8 cellular contexts compared by ENCODE assay signal in the genomic region with DNA sequence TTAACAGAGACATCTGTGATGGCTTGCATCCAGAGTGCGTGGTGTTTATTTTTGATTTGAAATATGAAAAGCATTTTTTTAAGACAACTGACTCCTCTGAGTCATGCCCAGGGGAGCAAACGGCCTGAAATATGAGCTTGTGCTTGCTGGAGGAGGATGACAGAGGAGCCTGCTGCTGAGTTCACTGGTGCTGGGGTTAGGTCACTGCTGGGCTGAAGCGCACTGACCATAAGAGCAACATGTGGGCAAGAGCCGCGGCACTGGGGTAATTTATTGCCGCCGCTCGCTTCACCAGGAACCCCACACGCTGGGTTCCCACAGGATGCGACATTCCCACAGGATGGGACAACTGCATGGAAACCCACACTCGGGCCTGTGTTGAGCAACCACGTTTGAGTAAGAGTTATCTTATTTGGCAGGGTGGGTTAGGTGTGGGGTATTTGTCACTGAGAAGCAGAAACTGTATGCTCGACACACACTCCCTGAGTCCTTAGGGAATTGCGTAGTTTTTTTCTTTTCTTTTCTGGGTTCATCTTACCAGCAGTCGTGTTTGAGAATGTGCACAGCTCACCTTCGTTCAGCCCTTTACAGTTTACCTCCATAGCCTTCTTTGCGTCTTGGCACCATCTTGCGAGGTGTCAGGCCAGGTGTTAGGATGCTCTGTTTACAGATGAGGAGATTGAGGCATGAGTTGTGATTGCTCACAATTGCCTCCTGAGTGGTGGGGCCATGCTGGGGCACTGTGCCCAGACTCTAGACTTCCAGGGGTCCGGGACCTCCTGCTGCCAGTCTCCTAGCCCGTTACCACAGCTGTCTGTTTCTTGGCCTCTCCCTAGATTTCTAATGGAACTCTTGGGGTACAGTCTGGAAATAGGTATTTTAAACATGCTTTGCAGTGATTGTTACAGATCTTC.
DNase-seq lines count a peak whose midpoint lies in the region; ATAC-seq and TF ChIP-seq lines count a peak whose summit lies in the region.

No MANE protein-coding gene starts in this region.

- no peaks in the 10 kb centered on the region for H4K20me1 ChIP-seq in OCI-LY7 (ENCODE audit: insufficient read depth, low read length)

- no peak for TF ChIP-seq CTCF in heart right ventricle (IDR thresholded peaks at IDR 0.05)
- no peak for TF ChIP-seq CTCF in OCI-LY7 (conservative IDR thresholded peaks at IDR 0.05; ENCODE audit: low read length)

- H3K4me3 Mint-ChIP-seq in activated CD4-positive, alpha-beta T cell treated with anti-CD3 and anti-CD28 coated beads for 36 hours, result no peak overlapping the region
- H3K4me3 Mint-ChIP-seq in activated CD4-positive, alpha-beta memory T cell treated with anti-CD3 and anti-CD28 coated beads for 36 hours, result no peak overlapping the region

- H3K4me3 ChIP-seq in heart right ventricle (peak overlapping the region in 4 of 10 donors; percentile 12 to 26 (median 18)), skin epidermis (no peak overlapping the region), OCI-LY7 (ENCODE audit: low read depth, low read length, poor library complexity, severe bottlenecking) (no peak overlapping the region)

- no peak overlapping the region for H3K4me2 ChIP-seq in OCI-LY7 (ENCODE audit: low read length)

- no peaks in the 10 kb centered on the region for H3K27me3 ChIP-seq in heart right ventricle

- H3K36me3 ChIP-seq in heart right ventricle (peaks cover 0 to 7% (median 0%) of the 10 kb centered on the region in 9 donors), OCI-LY7 (ENCODE audit: insufficient read depth, low read length) (peaks cover 8% of the 10 kb centered on the region; the same call in 1 of the 2 replicates)

- H3K27ac ChIP-seq in heart right ventricle, result peak overlapping the region; percentile 62 to 86 (median 79)
- H3K27ac ChIP-seq in skin epidermis, result peak overlapping the region in 18 of 21 experiments; percentile 2 to 93 (median 61)
- no peak overlapping the region for H3K27ac ChIP-seq in OCI-LY7 (ENCODE audit: low read depth, low read length, poor library complexity, severe bottlenecking)

- 51 to 66% methylated on average over 20 of the region's 20 CpGs for WGBS in heart right ventricle, 2 donors

- no peaks in the 10 kb centered on the region for H3K9me2 ChIP-seq in OCI-LY7 (ENCODE audit: insufficient read depth, low read length)

- BruUV-seq in OCI-LY7 (replicated peaks; lab: Mats Ljungman, UMichigan), result no TSS peak

- H3K27me3 Mint-ChIP-seq in activated CD4-positive, alpha-beta T cell treated with anti-CD3 and anti-CD28 coated beads for 36 hours, result no peaks in the 10 kb centered on the region
- no peaks in the 10 kb centered on the region for H3K27me3 Mint-ChIP-seq in activated CD4-positive, alpha-beta memory T cell treated with anti-CD3 and anti-CD28 coated beads for 36 hours

- intact Hi-C loops in activated CD4-positive, alpha-beta T cell treated with anti-CD3 and anti-CD28 coated beads for 36 hours (cut with DNase I, micrococcal nuclease), result no loop called here
- intact Hi-C loops in activated CD4-positive, alpha-beta memory T cell treated with anti-CD3 and anti-CD28 coated beads for 36 hours (cut with micrococcal nuclease), result no loop called here
- intact Hi-C loops in heart right ventricle (cut with DNase I) (no loop called here), OCI-LY7 (cut with micrococcal nuclease; ENCODE audit: unreplicated experiment) (no loop called here)

- H3K9me3 Mint-ChIP-seq in activated CD4-positive, alpha-beta T cell treated with anti-CD3 and anti-CD28 coated beads for 36 hours (ENCODE audit: low read depth), result no peaks in the 10 kb centered on the region
- H3K9me3 Mint-ChIP-seq in activated CD4-positive, alpha-beta memory T cell treated with anti-CD3 and anti-CD28 coated beads for 36 hours, result no peaks in the 10 kb centered on the region

- no peak for DNase-seq in activated CD4-positive, alpha-beta T cell treated with anti-CD3 and anti-CD28 coated beads for 36 hours
- no peak for DNase-seq in activated CD4-positive, alpha-beta T cell treated with anti-CD3 and anti-CD28 coated beads, Interleukin-2, amount 50 U/mL, for 48 hours
- no peak for DNase-seq in activated CD4-positive, alpha-beta memory T cell treated with anti-CD3 and anti-CD28 coated beads for 36 hours
- DNase-seq in heart right ventricle (peak; percentile 52 to 84), OCI-LY7 (ENCODE audit: low spot score) (no peak)
- no peak for DNase-seq in stimulated activated naive CD8-positive, alpha-beta T cell treated with anti-CD3 and anti-CD28 coated beads, Interleukin-15, Interleukin-2, amounts not matched to agents 100 U/mL and 50 U/mL, for 24 hours

- CTCF ChIA-PET in activated CD4-positive, alpha-beta T cell treated with anti-CD3 and anti-CD28 coated beads for 36 hours (lab: Charles Lee), result no interaction called here
- CTCF ChIA-PET in activated CD4-positive, alpha-beta memory T cell treated with anti-CD3 and anti-CD28 coated beads for 36 hours (lab: Charles Lee), result interaction anchor here (1.0 to 1.1 kb wide), 3 partner anchors 8 to 20 kb away, joined by 3 to 4 read pairs (median 3); no protein-coding TSS in a partner anchor
- CTCF ChIA-PET in OCI-LY7 (lab: Charles Lee; ENCODE audit: unreplicated experiment), result no interaction called here

- H3K9me3 ChIP-seq in heart right ventricle (no peaks in the 10 kb centered on the region), OCI-LY7 (ENCODE audit: low read length) (no peaks in the 10 kb centered on the region)

- H2AFZ ChIP-seq in OCI-LY7 (ENCODE audit: low read length), result no peak overlapping the region

- POLR2A ChIA-PET in activated CD4-positive, alpha-beta T cell treated with anti-CD3 and anti-CD28 coated beads for 36 hours (lab: Charles Lee), result no interaction called here
- POLR2A ChIA-PET in activated CD4-positive, alpha-beta memory T cell treated with anti-CD3 and anti-CD28 coated beads for 36 hours (lab: Charles Lee), result interaction anchor here (1.1 to 4.9 kb wide), 3 partner anchors 23 to 60 kb away, joined by 3 to 25 read pairs (median 3); partner anchors contain the start of gene SMAD3
- POLR2A ChIA-PET in OCI-LY7 (lab: Charles Lee), result no interaction called here

- H3K36me3 Mint-ChIP-seq in activated CD4-positive, alpha-beta T cell treated with anti-CD3 and anti-CD28 coated beads for 36 hours (ENCODE audit: low read depth), result peaks cover 22% of the 10 kb centered on the region
- peaks cover 6% of the 10 kb centered on the region for H3K36me3 Mint-ChIP-seq in activated CD4-positive, alpha-beta memory T cell treated with anti-CD3 and anti-CD28 coated beads for 36 hours

- H3K4me1 ChIP-seq in heart right ventricle (peaks cover 13 to 90% (median 63%) of the 10 kb centered on the region in 9 donors), OCI-LY7 (ENCODE audit: insufficient read depth, low read length, poor library complexity, severe bottlenecking) (peaks cover 18% of the 10 kb centered on the region)

- ATAC-seq in activated CD4-positive, alpha-beta T cell treated with anti-CD3 and anti-CD28 coated beads for 36 hours, result no peak
- ATAC-seq in heart right ventricle (peak; percentile 68 to 82 (median 76)), GM18873 (IDR thresholded peaks at IDR 0.05; ENCODE audit: low FRiP score, unreplicated experiment) (no peak)
- no peak for ATAC-seq in stimulated activated naive CD8-positive, alpha-beta T cell treated with anti-CD3 and anti-CD28 coated beads, Interleukin-15, Interleukin-2, amounts not matched to agents 100 U/mL and 50 U/mL, for 24 hours

- H3K27ac Mint-ChIP-seq in activated CD4-positive, alpha-beta T cell treated with anti-CD3 and anti-CD28 coated beads for 36 hours, result peak overlapping the region; percentile 72
- H3K27ac Mint-ChIP-seq in activated CD4-positive, alpha-beta memory T cell treated with anti-CD3 and anti-CD28 coated beads for 36 hours, result peak overlapping the region; percentile 68

- H3K4me1 Mint-ChIP-seq in activated CD4-positive, alpha-beta T cell treated with anti-CD3 and anti-CD28 coated beads for 36 hours, result peaks cover 70% of the 10 kb centered on the region
- H3K4me1 Mint-ChIP-seq in activated CD4-positive, alpha-beta memory T cell treated with anti-CD3 and anti-CD28 coated beads for 36 hours (ENCODE audit: low read depth), result peaks cover 82% of the 10 kb centered on the region

- peaks cover 18% of the 10 kb centered on the region; the same call in 1 of the 2 replicates for H3K79me2 ChIP-seq in OCI-LY7 (ENCODE audit: insufficient read depth, low read depth, low read length)

Comparison
In these comparisons a context has a peak if more than half of its experiments do, and no peak if none do; other contexts are left out.
1. ATAC-seq: peak in heart right ventricle (8 of 8); none in activated CD4-positive, alpha-beta T cell treated with anti-CD3 and anti-CD28 coated beads for 36 hours (single experiment), GM18873 (single experiment) and stimulated activated naive CD8-positive, alpha-beta T cell treated with anti-CD3 and anti-CD28 coated beads, Interleukin-15, Interleukin-2, amounts not matched to agents 100 U/mL and 50 U/mL, for 24 hours (single experiment).
2. DNase-seq: peak in heart right ventricle (2 of 2); none in activated CD4-positive, alpha-beta T cell treated with anti-CD3 and anti-CD28 coated beads for 36 hours (single experiment), activated CD4-positive, alpha-beta T cell treated with anti-CD3 and anti-CD28 coated beads, Interleukin-2, amount 50 U/mL, for 48 hours (0 of 2), activated CD4-positive, alpha-beta memory T cell treated with anti-CD3 and anti-CD28 coated beads for 36 hours (single experiment), OCI-LY7 (single experiment) and stimulated activated naive CD8-positive, alpha-beta T cell treated with anti-CD3 and anti-CD28 coated beads, Interleukin-15, Interleukin-2, amounts not matched to agents 100 U/mL and 50 U/mL, for 24 hours (single experiment).